12 cellular contexts compared by ENCODE assay signal in genomic region chr11:66281776-66282467, GRCh38. TPM values are rescaled to one million over a fixed set of nuclear protein-coding genes. Genes with fewer than 3 reads are reported as not detected.
A peak's percentile ranks its signal among the peaks of the same experiment; 100 is the strongest.
DNase-seq lines count a peak whose midpoint lies in the region; ATAC-seq and TF ChIP-seq lines count a peak whose summit lies in the region.
"Had no signal": no experiment of that assay in that cellular context is flagged by ENCODE, and none has a peak within 500 bp of the region (broad histone marks: within the 10 kb centered on the region; RNA-seq: fewer than 3 reads in every experiment).

No MANE protein-coding gene starts in this region.

- POLR2A ChIA-PET in activated CD8-positive, alpha-beta T cell treated with anti-CD3 and anti-CD28 coated beads for 36 hours (lab: Charles Lee): interaction anchor here (0.7 to 7.8 kb wide), 6 partner anchors 9 to 63 kb away, joined by 3 to 76 read pairs (median 4); partner anchors contain the start of genes BRMS1, RAB1B and TMEM151A

- H3K9me3 ChIP-seq in iPS-15b (ENCODE audit: control insufficient read depth, insufficient read depth, low read length): no peaks in the 10 kb centered on the region
- H3K9me3 ChIP-seq: ovary had no signal

- H3K27ac Mint-ChIP-seq in activated CD8-positive, alpha-beta T cell treated with anti-CD3 and anti-CD28 coated beads for 36 hours: no peak overlapping the region
- H3K27ac Mint-ChIP-seq in stimulated activated naive CD8-positive, alpha-beta T cell treated with anti-CD3 and anti-CD28 coated beads, Interleukin-15, amount 100 ng/mL, for 72 hours: peak overlapping the region in 1 of 2 donors; percentile 93

- CTCF ChIA-PET in activated CD8-positive, alpha-beta T cell treated with anti-CD3 and anti-CD28 coated beads for 36 hours (lab: Charles Lee): interaction anchor here (0.7 to 3.8 kb wide), 13 partner anchors 9 to 502 kb away, joined by 3 to 37 read pairs (median 5); partner anchors contain the start of genes B4GAT1, CD248, RAB1B and TMEM151A

- no peak for ATAC-seq in activated T-cell treated with anti-CD3 and anti-CD28 coated beads, Interleukin-2, amount 50 U/mL, for 4 hours
- ATAC-seq in activated CD8-positive, alpha-beta T cell treated with anti-CD3 and anti-CD28 coated beads for 36 hours: peak; percentile 17
- ATAC-seq in stimulated activated naive CD8-positive, alpha-beta T cell treated with anti-CD3 and anti-CD28 coated beads, Interleukin-15, amount 100 ng/mL, for 72 hours: peak; percentile 29
- ATAC-seq in GM19467 (IDR thresholded peaks at IDR 0.05; ENCODE audit: unreplicated experiment): no peak

- H3K9me3 Mint-ChIP-seq in activated T-cell treated with anti-CD3 and anti-CD28 coated beads, Interleukin-2, amount 50 U/mL, for 4 hours: no peaks in the 10 kb centered on the region
- no peaks in the 10 kb centered on the region for H3K9me3 Mint-ChIP-seq in activated CD8-positive, alpha-beta T cell treated with anti-CD3 and anti-CD28 coated beads for 36 hours
- no peaks in the 10 kb centered on the region for H3K9me3 Mint-ChIP-seq in stimulated activated naive CD8-positive, alpha-beta T cell treated with anti-CD3 and anti-CD28 coated beads, Interleukin-15, amount 100 ng/mL, for 72 hours

- H3K36me3 ChIP-seq in iPS-15b (ENCODE audit: control insufficient read depth, insufficient read depth, low read length): peaks cover 20% of the 10 kb centered on the region
- H3K36me3 ChIP-seq: ovary had no signal

- H3K27me3 ChIP-seq in iPS-15b (ENCODE audit: control insufficient read depth, insufficient read depth, low read length): peaks cover 2% of the 10 kb centered on the region
- H3K27me3 ChIP-seq: hepatocyte, ovary had no signal

- no peak overlapping the region for H3K9ac ChIP-seq in iPS-15b (ENCODE audit: low read depth, low read length)

- TF ChIP-seq CTCF in activated CD8-positive, alpha-beta T cell treated with anti-CD3 and anti-CD28 coated beads for 36 hours (IDR thresholded peaks at IDR 0.05): no peak

- intact Hi-C loops in activated CD8-positive, alpha-beta T cell treated with anti-CD3 and anti-CD28 coated beads for 36 hours (cut with micrococcal nuclease): loop anchor here (5.0 kb wide), 1 partner anchor 60 kb away; no protein-coding TSS in a partner anchor

- peak overlapping the region; percentile 1 for H3K4me3 ChIP-seq in iPS-15b (ENCODE audit: low read depth, low read length)
- H3K4me3 ChIP-seq: hepatocyte, ovary had no signal

- no peaks in the 10 kb centered on the region for H3K27me3 Mint-ChIP-seq in activated T-cell treated with anti-CD3 and anti-CD28 coated beads, Interleukin-2, amount 50 U/mL, for 4 hours (ENCODE audit: low read depth)
- peaks cover 1% of the 10 kb centered on the region for H3K27me3 Mint-ChIP-seq in activated CD8-positive, alpha-beta T cell treated with anti-CD3 and anti-CD28 coated beads for 36 hours
- peaks cover 21% of the 10 kb centered on the region for H3K27me3 Mint-ChIP-seq in stimulated activated naive CD8-positive, alpha-beta T cell treated with anti-CD3 and anti-CD28 coated beads, Interleukin-15, amount 100 ng/mL, for 72 hours

- no peak for DNase-seq in activated T-cell treated with anti-CD3 and anti-CD28 coated beads, Interleukin-2, amount 50 U/mL, for 4 hours
- no peak for DNase-seq in activated T-cell treated with anti-CD3 and anti-CD28 coated beads, Interleukin-2, amount 50 U/mL, for 48 hours
- no peak for DNase-seq in activated CD8-positive, alpha-beta T cell treated with anti-CD3 and anti-CD28 coated beads for 36 hours
- DNase-seq in stimulated activated naive CD8-positive, alpha-beta T cell treated with anti-CD3 and anti-CD28 coated beads, Interleukin-15, amount 100 ng/mL, for 72 hours: no peak
- DNase-seq in ecto neural progenitor cell (ENCODE audit: low spot score) (no peak), GM03348 (ENCODE audit: low spot score) (no peak)

- peak overlapping the region; percentile 33 for H3K4me3 Mint-ChIP-seq in activated T-cell treated with anti-CD3 and anti-CD28 coated beads, Interleukin-2, amount 50 U/mL, for 4 hours
- H3K4me3 Mint-ChIP-seq in activated CD8-positive, alpha-beta T cell treated with anti-CD3 and anti-CD28 coated beads for 36 hours: peak overlapping the region; percentile 19
- H3K4me3 Mint-ChIP-seq in stimulated activated naive CD8-positive, alpha-beta T cell treated with anti-CD3 and anti-CD28 coated beads, Interleukin-15, amount 100 ng/mL, for 72 hours: peak overlapping the region; percentile 17 to 57

- H3K4me1 ChIP-seq in iPS-15b (ENCODE audit: control insufficient read depth, insufficient read depth, low read length): peaks cover 3% of the 10 kb centered on the region

- H3K36me3 Mint-ChIP-seq in activated T-cell treated with anti-CD3 and anti-CD28 coated beads, Interleukin-2, amount 50 U/mL, for 4 hours (ENCODE audit: insufficient read depth): peaks cover 2% of the 10 kb centered on the region
- peaks cover 2% of the 10 kb centered on the region for H3K36me3 Mint-ChIP-seq in activated CD8-positive, alpha-beta T cell treated with anti-CD3 and anti-CD28 coated beads for 36 hours (ENCODE audit: low read depth)

- H3K4me1 Mint-ChIP-seq in activated T-cell treated with anti-CD3 and anti-CD28 coated beads, Interleukin-2, amount 50 U/mL, for 4 hours (ENCODE audit: low read depth): peaks cover 33% of the 10 kb centered on the region
- peaks cover 25% of the 10 kb centered on the region for H3K4me1 Mint-ChIP-seq in activated CD8-positive, alpha-beta T cell treated with anti-CD3 and anti-CD28 coated beads for 36 hours (ENCODE audit: low read depth)
- H3K4me1 Mint-ChIP-seq in stimulated activated naive CD8-positive, alpha-beta T cell treated with anti-CD3 and anti-CD28 coated beads, Interleukin-15, amount 100 ng/mL, for 72 hours: peaks cover 68% of the 10 kb centered on the region

RNA-seq across cellular contexts. Expression of gene CNIH2, which starts 3.9 kb away (rescaled TPM):
- 1 to 10 TPM; 1.4 to 1.8 (median 1.7) TPM for total RNA-seq in activated T-cell treated with anti-CD3 and anti-CD28 coated beads, Interleukin-2, amount 50 U/mL, for 4 hours
- 1 to 10 TPM in 1 of 2 experiments, under 1 TPM in 1; 0.96 to 2.0 TPM for total RNA-seq in activated CD8-positive, alpha-beta T cell treated with anti-CD3 and anti-CD28 coated beads for 36 hours
- total RNA-seq: left ventricle myocardium superior had no signal

RNA-seq across cellular contexts. Expression of gene YIF1A, which starts 7.0 kb away (rescaled TPM):
- 100 to 1,000 TPM; 154 to 170 (median 159) TPM for total RNA-seq in activated T-cell treated with anti-CD3 and anti-CD28 coated beads, Interleukin-2, amount 50 U/mL, for 4 hours
- total RNA-seq in activated CD8-positive, alpha-beta T cell treated with anti-CD3 and anti-CD28 coated beads for 36 hours: 10 to 100 TPM; 57.4 to 64.0 TPM

RNA-seq across cellular contexts. Expression of gene TMEM151A, which starts 9.8 kb away (rescaled TPM):
- total RNA-seq in activated T-cell treated with anti-CD3 and anti-CD28 coated beads, Interleukin-2, amount 50 U/mL, for 4 hours: under 1 TPM in 1 of 3 donors, not detected in 2; 0.11 TPM
- total RNA-seq in activated CD8-positive, alpha-beta T cell treated with anti-CD3 and anti-CD28 coated beads for 36 hours: not detected
- total RNA-seq: Daoy had no signal

RNA-seq across cellular contexts. Expression of gene RAB1B, which starts 13.5 kb away (rescaled TPM):
- total RNA-seq in activated T-cell treated with anti-CD3 and anti-CD28 coated beads, Interleukin-2, amount 50 U/mL, for 4 hours: 100 to 1,000 TPM; 118 to 125 (median 120) TPM
- 10 to 100 TPM; 97.9 to 98.2 TPM for total RNA-seq in activated CD8-positive, alpha-beta T cell treated with anti-CD3 and anti-CD28 coated beads for 36 hours

RNA-seq across cellular contexts. Expression of gene KLC2, which starts 24.4 kb away (rescaled TPM):
- total RNA-seq in activated T-cell treated with anti-CD3 and anti-CD28 coated beads, Interleukin-2, amount 50 U/mL, for 4 hours: 10 to 100 TPM; 86.3 to 92.2 (median 89.2) TPM
- total RNA-seq in activated CD8-positive, alpha-beta T cell treated with anti-CD3 and anti-CD28 coated beads for 36 hours: 10 to 100 TPM; 32.2 to 35.2 TPM

Comparison
In these comparisons a context has a peak if more than half of its experiments do, and no peak if none do; other contexts are left out.
1. ATAC-seq: peak in activated CD8-positive, alpha-beta T cell treated with anti-CD3 and anti-CD28 coated beads for 36 hours (single experiment) and stimulated activated naive CD8-positive, alpha-beta T cell treated with anti-CD3 and anti-CD28 coated beads, Interleukin-15, amount 100 ng/mL, for 72 hours (single experiment); none in activated T-cell treated with anti-CD3 and anti-CD28 coated beads, Interleukin-2, amount 50 U/mL, for 4 hours (0 of 2) and GM19467 (single experiment).
2. Peak in every context shown above with its lines, with median percentiles within 50 percentile points of each other: H3K4me3 Mint-ChIP-seq.